10 cellular contexts compared by ENCODE assay signal in genomic region chr9:1875921-1876448, GRCh38.
A peak's percentile ranks its signal among the peaks of the same experiment; 100 is the strongest.
DNase-seq lines count a peak whose midpoint lies in the region; ATAC-seq lines count a peak whose summit lies in the region.
"Had no signal": no experiment of that assay in that cellular context is flagged by ENCODE, and none has a peak within 500 bp of the region (broad histone marks: within the 10 kb centered on the region; RNA-seq: fewer than 3 reads in every experiment).

No MANE protein-coding gene starts in this region.

- intact Hi-C loops in cardiac septum (cut with DNase I) = no loop called here

- ATAC-seq in GM18502 (IDR thresholded peaks at IDR 0.05; ENCODE audit: poor library complexity, unreplicated experiment) = peak; percentile 61
- peak; percentile 57 for ATAC-seq in GM21367 (IDR thresholded peaks at IDR 0.05; ENCODE audit: unreplicated experiment)
- ATAC-seq in HG03354 (IDR thresholded peaks at IDR 0.05; ENCODE audit: poor library complexity, severe bottlenecking, unreplicated experiment) = peak; percentile 77

- peak; percentile 1 to 7 for DNase-seq in lung microvascular endothelial cell (ENCODE audit: low read depth in 2 of 2)
- DNase-seq in ecto neural progenitor cell (ENCODE audit: low spot score) = no peak
- no peak for DNase-seq in D341Med (ENCODE audit: low spot score)
- no peak for DNase-seq in globus pallidus (ENCODE audit: low spot score)
- DNase-seq in cardiac septum (ENCODE audit: low spot score) = no peak
- DNase-seq: DMS79, substantia nigra had no signal

Comparison
In these comparisons a context has a peak if more than half of its experiments do, and no peak if none do; other contexts are left out.
1. DNase-seq: peak in lung microvascular endothelial cell (2 of 2); none in ecto neural progenitor cell (single experiment), D341Med (single experiment), globus pallidus (single experiment) and cardiac septum (single experiment).
2. Peak in every context shown above with its lines, with median percentiles within 50 percentile points of each other: ATAC-seq.